In genomic region chr4:1669850-1670249, GRCh38 we compare ENCODE assay signal across 28 cellular contexts.
"Had no signal": no experiment of that assay in that cellular context is flagged by ENCODE, and none has a peak within 500 bp of the region (broad histone marks: within the 10 kb centered on the region; RNA-seq: fewer than 3 reads in every experiment).

No MANE protein-coding gene starts in this region.

- H3K27me3 ChIP-seq: stomach, suprapubic skin, testis, thyroid gland, tibial artery, tibial nerve, transverse colon, upper lobe of left lung, upper lobe of right lung, uterus, vagina had no signal

- H3K27me3 Mint-ChIP-seq: stimulated activated memory B cell treated with anti-CD40 and anti-IgM and Interleukin-4, amounts not matched to agents 10 μg/mL and 1 μg/mL and 100 μg/mL, for 72 hours; stimulated activated naive B cell treated with anti-CD40 and anti-IgM and Interleukin-4, amounts not matched to agents 10 μg/mL and 1 μg/mL and 100 μg/mL, for 72 hours; stimulated activated naive CD8-positive, alpha-beta T cell treated with anti-CD3 and anti-CD28 coated beads, Interleukin-15, amount 100 ng/mL, for 72 hours; stimulated activated naive CD8-positive, alpha-beta T cell treated with anti-CD3 and anti-CD28 coated beads, Interleukin-15, Interleukin-2, amounts not matched to agents 100 ng/mL and 50 ng/mL, for 24 hours; type B pancreatic cell had no signal

- FAIRE-seq: urothelium cell line had no signal

- H3K9me3 ChIP-seq: stomach, suprapubic skin, testis, thoracic aorta, thyroid gland, tibial artery, tibial nerve, transverse colon, upper lobe of left lung, upper lobe of right lung, uterus, vagina had no signal

- H3K4me1 Mint-ChIP-seq: stimulated activated effector memory CD8-positive, alpha-beta T cell treated with anti-CD3 and anti-CD28 coated beads, Interleukin-12 subunit alpha, Interleukin-12 subunit beta, amount 100 ng/mL, for 72 hours; stimulated activated memory B cell treated with anti-CD40 and anti-IgM and Interleukin-4, amounts not matched to agents 10 μg/mL and 1 μg/mL and 100 μg/mL, for 72 hours; stimulated activated naive B cell treated with anti-CD40 and anti-IgM and Interleukin-4, amounts not matched to agents 10 μg/mL and 1 μg/mL and 100 μg/mL, for 72 hours; stimulated activated naive CD8-positive, alpha-beta T cell treated with anti-CD3 and anti-CD28 coated beads, Interleukin-15, amount 100 ng/mL, for 72 hours had no signal

- H3K27ac Mint-ChIP-seq: stimulated activated effector memory CD8-positive, alpha-beta T cell treated with anti-CD3 and anti-CD28 coated beads, Interleukin-12 subunit alpha, Interleukin-12 subunit beta, amount 100 ng/mL, for 72 hours; stimulated activated memory B cell treated with anti-CD40 and anti-IgM and Interleukin-4, amounts not matched to agents 10 μg/mL and 1 μg/mL and 100 μg/mL, for 72 hours; stimulated activated naive B cell treated with anti-CD40 and anti-IgM and Interleukin-4, amounts not matched to agents 10 μg/mL and 1 μg/mL and 100 μg/mL, for 72 hours; stimulated activated naive CD8-positive, alpha-beta T cell treated with anti-CD3 and anti-CD28 coated beads, Interleukin-15, amount 100 ng/mL, for 72 hours; stimulated activated naive CD8-positive, alpha-beta T cell treated with anti-CD3 and anti-CD28 coated beads, Interleukin-15, Interleukin-2, amounts not matched to agents 100 ng/mL and 50 ng/mL, for 24 hours; type B pancreatic cell had no signal

- H3K9me3 Mint-ChIP-seq: stimulated activated effector memory CD8-positive, alpha-beta T cell treated with anti-CD3 and anti-CD28 coated beads, Interleukin-12 subunit alpha, Interleukin-12 subunit beta, amount 100 ng/mL, for 72 hours; stimulated activated memory B cell treated with anti-CD40 and anti-IgM and Interleukin-4, amounts not matched to agents 10 μg/mL and 1 μg/mL and 100 μg/mL, for 72 hours; stimulated activated naive B cell treated with anti-CD40 and anti-IgM and Interleukin-4, amounts not matched to agents 10 μg/mL and 1 μg/mL and 100 μg/mL, for 72 hours; stimulated activated naive CD8-positive, alpha-beta T cell treated with anti-CD3 and anti-CD28 coated beads, Interleukin-15, amount 100 ng/mL, for 72 hours; stimulated activated naive CD8-positive, alpha-beta T cell treated with anti-CD3 and anti-CD28 coated beads, Interleukin-15, Interleukin-2, amounts not matched to agents 100 ng/mL and 50 ng/mL, for 24 hours; type B pancreatic cell had no signal

- H3K4me3 ChIP-seq: stomach, suprapubic skin, testis, thoracic aorta, thyroid gland, tibial artery, tibial nerve, transverse colon, upper lobe of left lung, upper lobe of right lung, uterus, vagina had no signal

- DNase-seq: stimulated activated CD4-positive, alpha-beta T cell treated with anti-CD3 and anti-CD28 coated beads, Interleukin-2, amount 100 ng/mL, for 48 hours; stimulated activated CD4-positive, alpha-beta T cell treated with anti-CD3 and anti-CD28 coated beads, Interleukin-4, amount 100 ng/mL, for 1 hour; stimulated activated CD4-positive, alpha-beta T cell treated with anti-CD3 and anti-CD28 coated beads, Interleukin-4, amount 100 ng/mL, for 24 hours; stimulated activated CD4-positive, alpha-beta T cell treated with anti-CD3 and anti-CD28 coated beads, Interleukin-4, amount 100 ng/mL, for 4 hours; stimulated activated CD8-positive, alpha-beta memory T cell treated with anti-CD3 and anti-CD28 coated beads, Interleukin-4, amount 100 ng/mL, for 48 hours; stimulated activated naive B cell treated with anti-CD40 and anti-IgM and Interleukin-4, amounts not matched to agents 10 μg/mL and 1 μg/mL and 100 μg/mL, for 72 hours; stimulated activated naive CD4-positive, alpha-beta T cell; stimulated activated naive CD4-positive, alpha-beta T cell treated with Interleukin-2 at 50 U/mL for 16 hours; stimulated activated naive CD8-positive, alpha-beta T cell treated with anti-CD3 and anti-CD28 coated beads, Interleukin-15, amount 100 ng/mL, for 72 hours; stimulated activated naive CD8-positive, alpha-beta T cell treated with anti-CD3 and anti-CD28 coated beads, Interleukin-15, Interleukin-2, amounts not matched to agents 100 U/mL and 50 U/mL, for 24 hours; stomach; testis; thyroid gland; tibial artery; transverse colon; trophoblast cell; upper lobe of right lung; uterus had no signal

- H3K27ac ChIP-seq: stomach, suprapubic skin, testis, thoracic aorta, thyroid gland, tibial artery, tibial nerve, transverse colon, upper lobe of left lung, upper lobe of right lung, uterus, vagina had no signal

- H3K36me3 ChIP-seq: stomach, suprapubic skin, thoracic aorta, thyroid gland, tibial artery, transverse colon, upper lobe of left lung, upper lobe of right lung, uterus, vagina had no signal

- H3K36me3 Mint-ChIP-seq: stimulated activated effector memory CD8-positive, alpha-beta T cell treated with anti-CD3 and anti-CD28 coated beads, Interleukin-12 subunit alpha, Interleukin-12 subunit beta, amount 100 ng/mL, for 72 hours; stimulated activated memory B cell treated with anti-CD40 and anti-IgM and Interleukin-4, amounts not matched to agents 10 μg/mL and 1 μg/mL and 100 μg/mL, for 72 hours; type B pancreatic cell had no signal

- H3K4me3 Mint-ChIP-seq: stimulated activated effector memory CD8-positive, alpha-beta T cell treated with anti-CD3 and anti-CD28 coated beads, Interleukin-12 subunit alpha, Interleukin-12 subunit beta, amount 100 ng/mL, for 72 hours; stimulated activated memory B cell treated with anti-CD40 and anti-IgM and Interleukin-4, amounts not matched to agents 10 μg/mL and 1 μg/mL and 100 μg/mL, for 72 hours; stimulated activated naive B cell treated with anti-CD40 and anti-IgM and Interleukin-4, amounts not matched to agents 10 μg/mL and 1 μg/mL and 100 μg/mL, for 72 hours; stimulated activated naive CD8-positive, alpha-beta T cell treated with anti-CD3 and anti-CD28 coated beads, Interleukin-15, amount 100 ng/mL, for 72 hours; stimulated activated naive CD8-positive, alpha-beta T cell treated with anti-CD3 and anti-CD28 coated beads, Interleukin-15, Interleukin-2, amounts not matched to agents 100 ng/mL and 50 ng/mL, for 24 hours; type B pancreatic cell had no signal

- ATAC-seq: stimulated activated effector memory CD8-positive, alpha-beta T cell treated with anti-CD3 and anti-CD28 coated beads, Interleukin-12 subunit alpha, Interleukin-12 subunit beta, amount 100 ng/mL, for 72 hours; stimulated activated memory B cell treated with anti-CD40 and anti-IgM and Interleukin-4, amounts not matched to agents 10 μg/mL and 1 μg/mL and 100 μg/mL, for 72 hours; stimulated activated naive B cell treated with anti-CD40 and anti-IgM and Interleukin-4, amounts not matched to agents 10 μg/mL and 1 μg/mL and 100 μg/mL, for 72 hours; stimulated activated naive CD8-positive, alpha-beta T cell treated with anti-CD3 and anti-CD28 coated beads, Interleukin-15, amount 100 ng/mL, for 72 hours had no signal

- H3K4me1 ChIP-seq: suprapubic skin, thyroid gland, tibial nerve, transverse colon, upper lobe of left lung, upper lobe of right lung, uterus, vagina had no signal
